ENCODE assay signal across 12 cellular contexts in the genomic region with DNA sequence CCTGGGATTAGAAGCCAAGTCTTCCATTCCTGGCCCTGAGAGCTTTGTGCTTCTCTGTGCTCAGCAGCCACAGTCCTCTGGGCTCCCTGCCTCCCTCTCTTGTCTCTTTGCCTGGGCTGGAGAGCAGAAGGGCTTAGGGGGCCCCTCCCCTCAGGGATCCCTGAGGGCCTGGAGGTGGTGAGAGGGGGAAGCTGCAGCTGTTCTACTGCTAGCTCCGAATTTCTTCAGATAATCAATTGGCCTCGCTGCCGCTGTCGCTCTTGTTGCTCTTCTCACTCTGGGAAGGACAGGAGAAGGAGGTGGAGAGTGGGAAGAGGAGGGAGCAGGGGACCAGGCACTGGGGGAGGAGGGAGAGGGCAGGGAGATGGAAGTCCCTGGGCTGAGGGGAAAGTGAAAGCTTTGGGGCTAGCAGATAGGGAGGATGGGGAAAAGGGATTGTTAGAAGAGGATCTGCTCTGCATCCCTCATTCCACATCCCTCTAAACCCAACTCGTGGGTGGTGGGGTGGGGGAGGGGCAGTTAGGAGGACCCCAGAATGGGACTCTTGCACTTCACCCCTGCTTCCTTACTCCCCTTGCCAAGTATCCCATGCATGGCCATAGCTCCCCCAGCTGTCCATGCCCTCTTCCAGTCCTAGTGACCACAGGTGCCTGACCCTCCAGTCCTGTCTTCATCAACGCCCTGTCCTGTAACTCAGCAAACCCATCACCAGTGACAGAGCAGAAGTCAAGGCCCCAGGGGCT. TPM values are rescaled to one million over a fixed set of nuclear protein-coding genes. Genes with fewer than 3 reads are reported as not detected.
DNase-seq lines count a peak whose midpoint lies in the region; ATAC-seq, FAIRE-seq and TF ChIP-seq lines count a peak whose summit lies in the region.
"Had no signal": no experiment of that assay in that cellular context is flagged by ENCODE, and none has a peak within 500 bp of the region (broad histone marks: within the 10 kb centered on the region; RNA-seq: fewer than 3 reads in every experiment).

No MANE protein-coding gene starts in this region.

- H3F3A ChIP-seq in GM23248 (ENCODE audit: insufficient read depth): peaks cover 12% of the 10 kb centered on the region

- no peak for TF ChIP-seq EP300 in K562 (IDR thresholded peaks at IDR 0.05; ENCODE audit: low read length)

- in situ Hi-C loops in K562 (cut with MboI): loop anchor here (10.0 kb wide), 1 partner anchor 270 kb away; no protein-coding TSS in a partner anchor
- in situ Hi-C loops in GM23248 (cut with MboI): no loop called here

- TF ChIP-seq RAD21 in K562 (CRISPR knock-in tag; conservative IDR thresholded peaks at IDR 0.05 in 1 of 2, IDR thresholded peaks at IDR 0.05 in 1 of 2): no peak; a peak in 1 of 4 replicates

- H3K9me3 ChIP-seq in K562 (replicated peaks; ENCODE audit: control insufficient read depth, insufficient read depth, low read depth, low read length) (no peaks in the 10 kb centered on the region), vagina (no peaks in the 10 kb centered on the region), GM23248 (ENCODE audit: low read depth) (no peaks in the 10 kb centered on the region)

- H3K4me1 ChIP-seq in K562 (replicated peaks in 1 of 2; ENCODE audit: control insufficient read depth in 2 of 2, insufficient read depth in 2 of 2, low read length in 2 of 2) (peaks cover 20 to 22% of the 10 kb centered on the region in 2 experiments), vagina (peaks cover 11% of the 10 kb centered on the region), GM23248 (ENCODE audit: insufficient read depth) (peaks cover 23% of the 10 kb centered on the region)

- H3K9me2 ChIP-seq in GM23248 (ENCODE audit: insufficient read depth): no peaks in the 10 kb centered on the region

- BruUV-seq in K562 (replicated peaks; lab: Mats Ljungman, UMichigan): no TSS peak

- CTCF ChIA-PET in K562 (lab: Yijun Ruan, JAX; ENCODE audit: low intra/inter-chr PET ratio): no interaction called here

- POLR2A ChIA-PET in K562 (lab: Yijun Ruan, JAX): interaction anchor here (0.6 to 5.7 kb wide), 10 partner anchors 8 to 181 kb away, joined by 3 to 37 read pairs (median 3); partner anchors contain the start of gene NHLH1

- peak overlapping the region; percentile 35 for H3K4me2 ChIP-seq in K562 (ENCODE audit: insufficient read depth, low read length)
- H3K4me2 ChIP-seq in GM23248 (ENCODE audit: unreplicated experiment): no peak overlapping the region

- WGBS in K562 (ENCODE audit: insufficient coverage, low coverage, missing lambda C conversion rate): 42% methylated on average over 6 of the region's 6 CpGs
- WGBS in GM23248 (ENCODE audit: low coverage in 1 of 2, low lambda C conversion rate in 2 of 2, missing lambda C conversion rate in 2 of 2), 2 experiments: 46 to 63% methylated on average over 5 to 6 of the region's 6 CpGs

- H3K9me1 ChIP-seq in K562 (ENCODE audit: control insufficient read depth, insufficient read depth, low read length): no peaks in the 10 kb centered on the region

- TF ChIP-seq POLR2A in K562 (conservative IDR thresholded peaks at IDR 0.05) (no peak), vagina (IDR thresholded peaks at IDR 0.05) (no peak)

- H3K36me3 ChIP-seq in K562 (ENCODE audit: control insufficient read depth, insufficient read depth, low read length) (no peaks in the 10 kb centered on the region), vagina (no peaks in the 10 kb centered on the region), GM23248 (ENCODE audit: low read depth) (no peaks in the 10 kb centered on the region)

- no peak for TF ChIP-seq CTCF in K562 (IDR thresholded peaks at IDR 0.05 in 2 of 3, conservative IDR thresholded peaks at IDR 0.05 in 1 of 3; ENCODE audit: insufficient read depth in 2 of 3, low read depth in 1 of 3, low read length in 3 of 3)
- no peak for TF ChIP-seq CTCF in vagina (IDR thresholded peaks at IDR 0.05)

- H3K9ac ChIP-seq in K562 (ENCODE audit: insufficient read depth in 1 of 2, low read depth in 2 of 2, low read length in 2 of 2) (peak overlapping the region; percentile 43 to 56; a peak in 2 of 4 replicates), GM23248 (no peak overlapping the region)

- H3K4me3 ChIP-seq in K562 (no peak overlapping the region), vagina (no peak overlapping the region), GM23248 (no peak overlapping the region)

- intact Hi-C loops in K562 (cut with micrococcal nuclease) (loop anchor here (5.0 kb wide), 2 partner anchors 88 to 113 kb away; partner anchors contain the start of genes DCAF8 and PEX19), vagina (cut with DNase I) (no loop called here)

- H3K27ac ChIP-seq in K562 (ENCODE audit: extremely low read depth, low read depth, low read length) (peak overlapping the region; percentile 72; the same call in 2 of the 3 replicates), vagina (no peak overlapping the region), GM23248 (no peak overlapping the region)

- no peaks in the 10 kb centered on the region for H4K20me1 ChIP-seq in K562 (replicated peaks; ENCODE audit: control insufficient read depth, insufficient read depth, low read length)
- no peaks in the 10 kb centered on the region for H4K20me1 ChIP-seq in GM23248 (ENCODE audit: insufficient read depth)

- DNase-seq in activated CD8-positive, alpha-beta memory T cell treated with anti-CD3 and anti-CD28 coated beads for 24 hours: peak; percentile 52
- no peak for DNase-seq in activated CD8-positive, alpha-beta memory T cell treated with anti-CD3 and anti-CD28 coated beads, Interleukin-2, amount 50 U/mL, for 4 hours
- DNase-seq in K562 (ENCODE audit: extremely low read depth in 1 of 4, low spot score in 3 of 4) (no peak), iPS-NIHi7 (ENCODE audit: extremely low spot score) (peak; percentile 60), vagina (ENCODE audit: extremely low spot score in 2 of 2) (peak; percentile 76 to 84), GM23248 (no peak)
- DNase-seq: activated CD8-positive, alpha-beta memory T cell treated with anti-CD3 and anti-CD28 coated beads, Interleukin-2, amount 10 ng/mL, durations not matched to agents 7 days and 5 days; NCI-H748 treated with DMSO at 0.1 percent for 48 hours had no signal

- H2AFZ ChIP-seq in K562 (ENCODE audit: low read depth, low read length) (peak overlapping the region; percentile 75), GM23248 (no peak overlapping the region)

- H3K27me3 ChIP-seq in K562 (ENCODE audit: control insufficient read depth in 2 of 2, insufficient read depth in 2 of 2, low read length in 2 of 2) (no peaks in the 10 kb centered on the region; a peak in 1 of 5 replicates), vagina (no peaks in the 10 kb centered on the region), GM23248 (replicated peaks; ENCODE audit: insufficient read depth) (no peaks in the 10 kb centered on the region)

- no peaks in the 10 kb centered on the region for H3K79me2 ChIP-seq in K562 (ENCODE audit: control insufficient read depth, insufficient read depth, low read length)
- H3K79me2 ChIP-seq in GM23248 (ENCODE audit: insufficient read depth): no peaks in the 10 kb centered on the region

- ATAC-seq in K562: peak; percentile 51
- ATAC-seq in HG02970 (IDR thresholded peaks at IDR 0.05; ENCODE audit: low FRiP score, unreplicated experiment): no peak
- no peak for ATAC-seq in HG03342 (IDR thresholded peaks at IDR 0.05; ENCODE audit: unreplicated experiment)

- FAIRE-seq in K562 (lab: Jason Lieb, UNC): no peak

RNA-seq across cellular contexts. Expression of gene NHLH1, which starts 8.0 kb away (rescaled TPM):
- 1.5 and 2.6 TPM in 2 replicates for total RNA-seq in K562 (2011; cell fraction: chromatin; rRNA removed; ENCODE audit: low replicate concordance)
- total RNA-seq in K562 (2011; cell fraction: nucleolus; rRNA removed): 1.3 and 2.0 TPM in 2 replicates
- total RNA-seq in K562 (2011; cell fraction: nucleoplasm; rRNA removed): 2.5 and 2.9 TPM in 2 replicates
- total RNA-seq in K562 (2014; rRNA removed) (0.09 and 0.16 TPM in 2 replicates), K562 (2014; rRNA removed; fragmentation: Illumina TruSeq; extraction: Trizol) (0.33 and 0.35 TPM in 2 replicates), K562 (2015; rRNA removed; fragmentation: Illumina TruSeq; extraction: Trizol) (not detected in 2 replicates), K562 (2021) (0.78 and 0.84 TPM in 2 replicates), vagina (not detected)
- polyA plus RNA-seq in K562 (2011; rRNA removed) (0.29 and 0.57 TPM in 2 replicates), K562 (2014; fragmentation: Illumina TruSeq; extraction: Trizol) (0.88 and 1.0 TPM in 2 replicates), K562 (2014; fragmentation: Nextera tagmentation; extraction: Ambion mirVana) (under 1 TPM; 0.20 to 0.37 TPM), K562 (2014; rRNA removed) (1.3 and 1.4 TPM in 2 replicates), GM23248 (2016; fragmentation: Nextera tagmentation; extraction: Ambion mirVana) (0.16 and 0.31 TPM in 2 replicates)
- 0.40 and 0.71 TPM in 2 replicates for polyA plus RNA-seq in K562 (2011; cell fraction: cytosol; rRNA removed)
- polyA plus RNA-seq in K562 (2011; cell fraction: nucleus; rRNA removed): 1.2 and 1.4 TPM in 2 replicates
- polyA plus RNA-seq in K562 (2012): 0.31 and 1.6 TPM in 2 replicates
- polyA minus RNA-seq in K562 (2011; rRNA and poly(A)+ RNA removed): 0.21 and 0.25 TPM in 2 replicates
- polyA minus RNA-seq in K562 (2011; cell fraction: cytosol; rRNA and poly(A)+ RNA removed): 0.46 TPM in 1 of 2 replicates, not detected in the other
- 0.40 and 0.78 TPM in 2 replicates for polyA minus RNA-seq in K562 (2011; cell fraction: nucleus; rRNA and poly(A)+ RNA removed)
- not detected in 2 replicates for total RNA-seq in GM23248 (2014; rRNA removed; shearing (Covaris generic))
- total RNA-seq: urinary bladder had no signal

RNA-seq across cellular contexts. Expression of gene VANGL2, which starts 25.5 kb away (rescaled TPM):
- total RNA-seq in K562 (2011; cell fraction: chromatin; rRNA removed; ENCODE audit: low replicate concordance): 3.7 and 6.1 TPM in 2 replicates
- 3.4 and 4.8 TPM in 2 replicates for total RNA-seq in K562 (2011; cell fraction: nucleolus; rRNA removed)
- 6.5 and 8.4 TPM in 2 replicates for total RNA-seq in K562 (2011; cell fraction: nucleoplasm; rRNA removed)
- total RNA-seq in K562 (2014; rRNA removed) (0.82 and 1.1 TPM in 2 replicates), K562 (2014; rRNA removed; fragmentation: Illumina TruSeq; extraction: Trizol) (0.95 and 1.1 TPM in 2 replicates), K562 (2015; rRNA removed; fragmentation: Illumina TruSeq; extraction: Trizol) (0.98 and 1.1 TPM in 2 replicates), K562 (2021) (3.4 and 3.8 TPM in 2 replicates), vagina (11.0 TPM)
- polyA plus RNA-seq in K562 (2011; rRNA removed) (4.0 and 4.4 TPM in 2 replicates), K562 (2014; fragmentation: Illumina TruSeq; extraction: Trizol) (3.5 TPM in 2 replicates), K562 (2014; fragmentation: Nextera tagmentation; extraction: Ambion mirVana) (under 1 TPM; 0.28 to 0.42 TPM), K562 (2014; rRNA removed) (3.7 and 3.9 TPM in 2 replicates), GM23248 (2016; fragmentation: Nextera tagmentation; extraction: Ambion mirVana) (not detected in 2 replicates)
- polyA plus RNA-seq in K562 (2011; cell fraction: cytosol; rRNA removed): 6.2 and 6.4 TPM in 2 replicates
- polyA plus RNA-seq in K562 (2011; cell fraction: nucleus; rRNA removed): 7.2 and 10.3 TPM in 2 replicates
- polyA plus RNA-seq in K562 (2012): 2.0 and 3.4 TPM in 2 replicates
- 2.5 and 3.3 TPM in 2 replicates for polyA minus RNA-seq in K562 (2011; rRNA and poly(A)+ RNA removed)
- polyA minus RNA-seq in K562 (2011; cell fraction: cytosol; rRNA and poly(A)+ RNA removed): 1.5 and 2.5 TPM in 2 replicates
- 1.1 and 1.3 TPM in 2 replicates for polyA minus RNA-seq in K562 (2011; cell fraction: nucleus; rRNA and poly(A)+ RNA removed)
- total RNA-seq in GM23248 (2014; rRNA removed; shearing (Covaris generic)): not detected in 2 replicates
- total RNA-seq: activated CD8-positive, alpha-beta memory T cell treated with anti-CD3 and anti-CD28 coated beads, Interleukin-2, amount 10 ng/mL, durations not matched to agents 7 days and 5 days; pulmonary artery endothelial cell had no signal

RNA-seq across cellular contexts. Expression of gene NCSTN, which starts 31.7 kb away (rescaled TPM):
- total RNA-seq in K562 (2011; cell fraction: chromatin; rRNA removed; ENCODE audit: low replicate concordance): 203 and 289 TPM in 2 replicates
- 237 and 279 TPM in 2 replicates for total RNA-seq in K562 (2011; cell fraction: nucleolus; rRNA removed)
- total RNA-seq in K562 (2011; cell fraction: nucleoplasm; rRNA removed): 253 and 291 TPM in 2 replicates
- total RNA-seq in K562 (2014; rRNA removed) (21.3 and 27.3 TPM in 2 replicates), K562 (2014; rRNA removed; fragmentation: Illumina TruSeq; extraction: Trizol) (34.9 and 35.8 TPM in 2 replicates), K562 (2015; rRNA removed; fragmentation: Illumina TruSeq; extraction: Trizol) (37.2 and 42.3 TPM in 2 replicates), K562 (2021) (54.1 and 57.9 TPM in 2 replicates), vagina (50.6 TPM)
- polyA plus RNA-seq in K562 (2011; rRNA removed) (64.3 and 104 TPM in 2 replicates), K562 (2014; fragmentation: Illumina TruSeq; extraction: Trizol) (75.9 and 91.1 TPM in 2 replicates), K562 (2014; fragmentation: Nextera tagmentation; extraction: Ambion mirVana) (10 to 100 TPM; 46.0 to 68.7 TPM), K562 (2014; rRNA removed) (55.3 and 60.7 TPM in 2 replicates), GM23248 (2016; fragmentation: Nextera tagmentation; extraction: Ambion mirVana) (138 and 147 TPM in 2 replicates)
- polyA plus RNA-seq in K562 (2011; cell fraction: cytosol; rRNA removed): 103 and 114 TPM in 2 replicates
- polyA plus RNA-seq in K562 (2011; cell fraction: nucleus; rRNA removed): 178 and 195 TPM in 2 replicates
- 46.6 and 93.0 TPM in 2 replicates for polyA plus RNA-seq in K562 (2012)
- 85.4 and 89.2 TPM in 2 replicates for polyA minus RNA-seq in K562 (2011; rRNA and poly(A)+ RNA removed)
- 40.9 and 45.8 TPM in 2 replicates for polyA minus RNA-seq in K562 (2011; cell fraction: cytosol; rRNA and poly(A)+ RNA removed)
- polyA minus RNA-seq in K562 (2011; cell fraction: nucleus; rRNA and poly(A)+ RNA removed): 56.5 and 78.1 TPM in 2 replicates
- total RNA-seq in GM23248 (2014; rRNA removed; shearing (Covaris generic)): 104 and 110 TPM in 2 replicates

RNA-seq across cellular contexts. Expression of gene COPA, which starts 31.8 kb away (rescaled TPM):
- 224 and 416 TPM in 2 replicates for total RNA-seq in K562 (2011; cell fraction: chromatin; rRNA removed; ENCODE audit: low replicate concordance)
- 117 and 133 TPM in 2 replicates for total RNA-seq in K562 (2011; cell fraction: nucleolus; rRNA removed)
- total RNA-seq in K562 (2011; cell fraction: nucleoplasm; rRNA removed): 151 and 175 TPM in 2 replicates
- total RNA-seq in K562 (2014; rRNA removed) (93.5 and 121 TPM in 2 replicates), K562 (2014; rRNA removed; fragmentation: Illumina TruSeq; extraction: Trizol) (79.9 and 92.1 TPM in 2 replicates), K562 (2015; rRNA removed; fragmentation: Illumina TruSeq; extraction: Trizol) (73.1 and 80.7 TPM in 2 replicates), K562 (2021) (102 and 110 TPM in 2 replicates), vagina (106 TPM)
- polyA plus RNA-seq in K562 (2011; rRNA removed) (222 and 236 TPM in 2 replicates), K562 (2014; fragmentation: Illumina TruSeq; extraction: Trizol) (119 and 154 TPM in 2 replicates), K562 (2014; fragmentation: Nextera tagmentation; extraction: Ambion mirVana) (100 to 1,000 TPM in 1 of 2 experiments, 10 to 100 TPM in 1; 49.8 to 123 TPM), K562 (2014; rRNA removed) (99.5 and 125 TPM in 2 replicates), GM23248 (2016; fragmentation: Nextera tagmentation; extraction: Ambion mirVana) (194 and 200 TPM in 2 replicates)
- 140 and 207 TPM in 2 replicates for polyA plus RNA-seq in K562 (2011; cell fraction: cytosol; rRNA removed)
- polyA plus RNA-seq in K562 (2011; cell fraction: nucleus; rRNA removed): 79.0 and 109 TPM in 2 replicates
- polyA plus RNA-seq in K562 (2012): 107 and 187 TPM in 2 replicates
- polyA minus RNA-seq in K562 (2011; rRNA and poly(A)+ RNA removed): 382 and 419 TPM in 2 replicates
- polyA minus RNA-seq in K562 (2011; cell fraction: cytosol; rRNA and poly(A)+ RNA removed): 161 and 169 TPM in 2 replicates
- polyA minus RNA-seq in K562 (2011; cell fraction: nucleus; rRNA and poly(A)+ RNA removed): 73.5 and 122 TPM in 2 replicates
- 212 and 214 TPM in 2 replicates for total RNA-seq in GM23248 (2014; rRNA removed; shearing (Covaris generic))

Comparison
In these comparisons a context has a peak if more than half of its experiments do, and no peak if none do; other contexts are left out.
1. DNase-seq: peak in activated CD8-positive, alpha-beta memory T cell treated with anti-CD3 and anti-CD28 coated beads for 24 hours (single experiment), iPS-NIHi7 (single experiment) and vagina (2 of 2); none in activated CD8-positive, alpha-beta memory T cell treated with anti-CD3 and anti-CD28 coated beads, Interleukin-2, amount 50 U/mL, for 4 hours (single experiment), K562 (0 of 4) and GM23248 (single experiment).